ENCODE assay signal across 2 cellular contexts in genomic region chr1:74946389-74946788, GRCh38.
TF ChIP-seq lines count a peak whose summit lies in the region.

No MANE protein-coding gene starts in this region.

TF ChIP-seq in HepG2, 621 proteins besides CTCF, POLR2A, EP300 and RAD21:
- peak; percentile 73 to 86 for TF ChIP-seq MAFK (conservative IDR thresholded peaks at IDR 0.05 in 1 of 2, IDR thresholded peaks at IDR 0.05 in 1 of 2; ENCODE audit: low read length in 2 of 2)
- TF ChIP-seq RARA (CRISPR knock-in tag; IDR thresholded peaks at IDR 0.05), result no peak
- TF ChIP-seq MAFF (IDR thresholded peaks at IDR 0.05; ENCODE audit: low read depth, low read length), result peak; percentile 76
- TF ChIP-seq ZNF883 (CRISPR knock-in tag; IDR thresholded peaks at IDR 0.05; ENCODE audit: not compliant biosample characterization), result no peak

TF ChIP-seq in IMR-90, 13 proteins besides CTCF, POLR2A, EP300 and RAD21:
- no peak for TF ChIP-seq RFX5 (IDR thresholded peaks at IDR 0.05; ENCODE audit: low read depth, low read length)
- TF ChIP-seq MAFK (IDR thresholded peaks at IDR 0.05; ENCODE audit: low read depth, low read length), result peak; percentile 56
